ENCODE assay signal across 9 cellular contexts in genomic region chr16:50067290-50067853, GRCh38. TPM values are rescaled to one million over a fixed set of nuclear protein-coding genes. Genes with fewer than 3 reads are reported as not detected.
DNase-seq lines count a peak whose midpoint lies in the region; ATAC-seq and TF ChIP-seq lines count a peak whose summit lies in the region.
"Had no signal": no experiment of that assay in that cellular context is flagged by ENCODE, and none has a peak within 500 bp of the region (broad histone marks: within the 10 kb centered on the region; RNA-seq: fewer than 3 reads in every experiment).

No MANE protein-coding gene starts in this region.

- BruUV-seq in A673 (replicated peaks; lab: Mats Ljungman, UMichigan): no TSS peak

- H3K27ac ChIP-seq in A673 (ENCODE audit: low read depth, low read length, poor library complexity, severe bottlenecking): peak overlapping the region; percentile 14
- no peak overlapping the region for H3K27ac ChIP-seq in HUES48 (ENCODE audit: low read depth, low read length)
- H3K27ac ChIP-seq in muscle layer of duodenum (ENCODE audit: low read length): no peak overlapping the region

- no peak for ATAC-seq in GM19455 (IDR thresholded peaks at IDR 0.05; ENCODE audit: unreplicated experiment)
- no peak for ATAC-seq in HG03139 (IDR thresholded peaks at IDR 0.05; ENCODE audit: unreplicated experiment)

- H3K4me1 ChIP-seq in A673 (ENCODE audit: insufficient read depth, low read length, poor library complexity, severe bottlenecking) (no peaks in the 10 kb centered on the region), HUES48 (ENCODE audit: control insufficient read depth, insufficient read depth, low read length) (peaks cover 4% of the 10 kb centered on the region), muscle layer of duodenum (ENCODE audit: control insufficient read depth in 1 of 2, insufficient read depth in 2 of 2, low read length in 2 of 2) (peaks cover 8 to 22% of the 10 kb centered on the region in 2 donors)

- H3K27me3 ChIP-seq in A673 (replicated peaks; ENCODE audit: insufficient read depth, low read depth, low read length, poor library complexity) (no peaks in the 10 kb centered on the region), HUES48 (ENCODE audit: control insufficient read depth, insufficient read depth, low read length) (no peaks in the 10 kb centered on the region), muscle layer of duodenum (ENCODE audit: low read depth, low read length) (no peaks in the 10 kb centered on the region)
- H3K27me3 ChIP-seq: neutrophil had no signal

- H3K4me3 ChIP-seq in A673 (ENCODE audit: low read depth, low read length, poor library complexity, severe bottlenecking) (peak overlapping the region; percentile 78), HUES48 (ENCODE audit: low read depth, low read length) (0 out of 2 replicates have a peak overlapping the region, but pooled peaks have one; percentile 8), muscle layer of duodenum (ENCODE audit: low read depth in 1 of 2, low read length in 2 of 2) (peak overlapping the region; percentile 87 to 94)

- peak; percentile 68 for TF ChIP-seq CTCF in A673 (conservative IDR thresholded peaks at IDR 0.05; ENCODE audit: low read depth, low read length)

- no peak overlapping the region for H3K9ac ChIP-seq in HUES48 (ENCODE audit: low read depth, low read length)

- intact Hi-C loops in A673 (cut with micrococcal nuclease; ENCODE audit: unreplicated experiment): loop anchor here (1.0 to 5.0 kb wide), 2 partner anchors 40 to 143 kb away; partner anchors contain the start of gene CNEP1R1

- DNase-seq in A673 (ENCODE audit: low spot score): peak; percentile 82
- peak; percentile 25 for DNase-seq in GF-D8 (lab: John Stamatoyannopoulos, UW)
- peak; percentile 5 for DNase-seq in SKM-1 (lab: John Stamatoyannopoulos, UW; ENCODE audit: unreplicated experiment)
- DNase-seq in cerebellum (ENCODE audit: low spot score): peak; percentile 22

- H3K9me3 ChIP-seq in A673 (ENCODE audit: low read depth, low read length, poor library complexity, severe bottlenecking) (no peaks in the 10 kb centered on the region), HUES48 (ENCODE audit: control insufficient read depth, insufficient read depth, low read length) (no peaks in the 10 kb centered on the region), muscle layer of duodenum (ENCODE audit: control insufficient read depth in 1 of 2, low read length in 2 of 2) (no peaks in the 10 kb centered on the region)
- H3K9me3 ChIP-seq: neutrophil had no signal

- CTCF ChIA-PET in A673 (lab: Charles Lee): interaction anchor here (0.5 to 2.4 kb wide), 8 partner anchors 29 to 287 kb away, joined by 3 to 29 read pairs (median 6); partner anchors contain the start of gene CNEP1R1

- H3K36me3 ChIP-seq in A673 (ENCODE audit: insufficient read depth, low read length, poor library complexity, severe bottlenecking) (peaks cover 25% of the 10 kb centered on the region), HUES48 (ENCODE audit: control insufficient read depth, insufficient read depth, low read length) (peaks cover 39% of the 10 kb centered on the region), muscle layer of duodenum (ENCODE audit: control insufficient read depth in 1 of 2, insufficient read depth in 2 of 2, low read length in 2 of 2) (peaks cover 7 to 9% of the 10 kb centered on the region in 2 donors)
- H3K36me3 ChIP-seq: neutrophil had no signal

- POLR2A ChIA-PET in A673 (lab: Charles Lee; ENCODE audit: low non-redundant PET): interaction anchor here (0.5 to 0.8 kb wide), 2 partner anchors 29 to 221 kb away, joined by 3 to 11 read pairs; no protein-coding TSS in a partner anchor

RNA-seq across cellular contexts. Expression of gene HEATR3, which starts 1.6 kb away (rescaled TPM):
- total RNA-seq in A673 (2021) (29.4 and 41.8 TPM in 2 replicates), cerebellum (22.2 TPM)

RNA-seq across cellular contexts. Expression of gene CNEP1R1, which starts 42.3 kb away (rescaled TPM):
- total RNA-seq in A673 (2021) (23.5 and 24.2 TPM in 2 replicates), cerebellum (45.3 TPM)

Comparison
In these comparisons a context has a peak if more than half of its experiments do, and no peak if none do; other contexts are left out.
1. DNase-seq: peak in every context shown above with its lines; median percentile 82 in A673; 25 in GF-D8; 22 in cerebellum; 5 in SKM-1.
2. H3K4me3 ChIP-seq: peak in every context shown above with its lines; median percentile 90 in muscle layer of duodenum; 78 in A673; 8 in HUES48.